ENCODE assay signal across 20 cellular contexts in the genomic region with DNA sequence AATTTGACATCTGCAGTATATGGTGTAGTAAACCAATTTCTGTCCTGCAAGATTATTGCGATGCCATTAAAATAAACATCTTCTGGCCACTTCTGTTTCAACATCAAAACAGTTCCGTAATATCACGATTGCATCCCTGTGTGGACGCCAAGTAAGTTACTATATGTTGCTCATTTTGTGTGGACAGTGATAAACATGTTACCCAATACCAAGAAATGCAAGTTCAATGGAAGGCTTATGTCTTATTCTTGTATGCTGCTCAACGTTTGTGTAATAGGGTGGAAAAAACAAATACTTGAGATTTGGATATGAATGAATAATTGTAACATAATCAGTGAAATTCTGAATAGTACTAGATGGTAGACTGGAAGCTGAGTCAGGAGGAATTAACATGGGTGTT.
"Had no signal": no experiment of that assay in that cellular context is flagged by ENCODE, and none has a peak within 500 bp of the region (broad histone marks: within the 10 kb centered on the region; RNA-seq: fewer than 3 reads in every experiment).

No MANE protein-coding gene starts in this region.

- FAIRE-seq: colon, urothelium cell line had no signal

- DNase-seq: activated B cell treated with CpG ODN at 0.5 μM for 24 hours; activated CD4-positive, alpha-beta T cell treated with anti-CD3 and anti-CD28 coated beads, Interleukin-2, amount 50 U/mL, for 1 hour; activated CD8-positive, alpha-beta memory T cell treated with anti-CD3 and anti-CD28 coated beads, Interleukin-2, amount 10 ng/mL, durations not matched to agents 7 days and 5 days; activated CD8-positive, alpha-beta T cell treated with anti-CD3 and anti-CD28 coated beads, Interleukin-2, amount 10 ng/mL, durations not matched to agents 7 days and 5 days; activated naive CD4-positive, alpha-beta T cell; activated T-cell treated with anti-CD3 and anti-CD28 coated beads, Interleukin-2, amount 50 U/mL, for 48 hours; dermis blood vessel endothelial cell; effector CD4-positive, alpha-beta T cell; foreskin fibroblast; heart left ventricle; hypothalamus; left lung; lower lobe of right lung; mesendoderm; natural killer cell; right cardiac atrium; spleen; trophoblast cell had no signal
